29 cellular contexts compared by ENCODE assay signal in the genomic region with DNA sequence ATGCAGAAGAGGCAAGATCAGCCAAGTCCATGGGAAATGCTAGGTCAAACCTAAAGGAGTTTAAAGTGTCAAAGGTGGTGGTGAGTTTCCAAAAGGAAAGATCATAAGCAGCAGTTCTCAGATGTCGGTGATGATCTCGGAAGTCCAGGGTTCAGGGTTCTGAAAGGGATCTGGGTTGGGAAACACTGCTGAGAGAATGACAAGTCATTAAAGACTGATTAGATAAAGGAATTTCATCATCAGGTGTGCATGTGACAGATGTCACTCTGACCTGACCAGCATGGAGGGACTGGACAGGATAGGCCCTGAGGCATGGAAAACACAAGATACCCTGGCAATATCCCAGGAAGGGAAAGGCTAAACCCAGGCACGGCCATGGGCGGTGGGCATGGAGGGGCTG.
"Had no signal": no experiment of that assay in that cellular context is flagged by ENCODE, and none has a peak within 500 bp of the region (broad histone marks: within the 10 kb centered on the region; RNA-seq: fewer than 3 reads in every experiment).

No MANE protein-coding gene starts in this region.

- H3K9me3 ChIP-seq: esophagus muscularis mucosa, gastroesophageal sphincter, neutrophil, stomach, thyroid gland had no signal

- H3K4me3 ChIP-seq: esophagus muscularis mucosa, gastroesophageal sphincter, heart right ventricle, lung, stomach, thyroid gland had no signal

- ATAC-seq: foreskin keratinocyte; gastroesophageal sphincter; heart right ventricle; left colon; left ventricle myocardium superior; natural killer cell; sciatic nerve; stimulated activated effector memory CD8-positive, alpha-beta T cell treated with anti-CD3 and anti-CD28 coated beads, Interleukin-12 subunit alpha, Interleukin-12 subunit beta, amount 100 ng/mL, for 72 hours had no signal

- H3K4me3 Mint-ChIP-seq: dendritic cell treated with granulocyte-macrophage colony-stimulating factor and Interleukin-4, amounts not matched to agents 40 ng/mL and 50 ng/mL, for 4 days; immature natural killer cell; memory B cell; natural killer cell; neural crest cell; stimulated activated effector memory CD8-positive, alpha-beta T cell treated with anti-CD3 and anti-CD28 coated beads, Interleukin-12 subunit alpha, Interleukin-12 subunit beta, amount 100 ng/mL, for 72 hours; type B pancreatic cell had no signal

- DNase-seq: effector CD8-positive, alpha-beta T cell; foreskin keratinocyte; heart right ventricle; hypothalamus; immature natural killer cell; islet precursor cell; kidney glomerular epithelial cell; left colon; left ventricle myocardium superior; natural killer cell; stimulated activated CD4-positive, alpha-beta T cell treated with anti-CD3 and anti-CD28 coated beads, Interleukin-2, amount 100 ng/mL, for 24 hours; stimulated activated CD4-positive, alpha-beta T cell treated with anti-CD3 and anti-CD28 coated beads, Interleukin-4, amount 100 ng/mL, for 24 hours; stimulated activated naive CD4-positive, alpha-beta T cell treated with Interleukin-2 at 50 U/mL for 16 hours; stomach; thyroid gland had no signal

- H2AFZ ChIP-seq: parathyroid adenoma had no signal

- H3K9me3 Mint-ChIP-seq: immature natural killer cell had no signal

- H3K36me3 Mint-ChIP-seq: natural killer cell; stimulated activated effector memory CD8-positive, alpha-beta T cell treated with anti-CD3 and anti-CD28 coated beads, Interleukin-12 subunit alpha, Interleukin-12 subunit beta, amount 100 ng/mL, for 72 hours; type B pancreatic cell had no signal

- H3K27me3 ChIP-seq: esophagus muscularis mucosa, foreskin keratinocyte, gastroesophageal sphincter, neutrophil, stomach, thyroid gland had no signal

- H3K4me1 Mint-ChIP-seq: neural crest cell had no signal

- FAIRE-seq: endothelial cell of umbilical vein, urothelium cell line had no signal

- H3K36me3 ChIP-seq: esophagus muscularis mucosa, gastroesophageal sphincter, heart right ventricle, neutrophil, stomach, thyroid gland had no signal

- H3K4me1 ChIP-seq: esophagus muscularis mucosa, foreskin keratinocyte, gastroesophageal sphincter, heart right ventricle, parathyroid adenoma, stomach, thyroid gland had no signal

- H3K27me3 Mint-ChIP-seq: progenitor cell of endocrine pancreas, type B pancreatic cell had no signal

- H3K79me2 ChIP-seq: parathyroid adenoma had no signal

- H3K9ac ChIP-seq: parathyroid adenoma had no signal

- H3K27ac Mint-ChIP-seq: dendritic cell treated with granulocyte-macrophage colony-stimulating factor and Interleukin-4, amounts not matched to agents 40 ng/mL and 50 ng/mL, for 4 days; memory B cell; natural killer cell; progenitor cell of endocrine pancreas; stimulated activated effector memory CD8-positive, alpha-beta T cell treated with anti-CD3 and anti-CD28 coated beads, Interleukin-12 subunit alpha, Interleukin-12 subunit beta, amount 100 ng/mL, for 72 hours; type B pancreatic cell had no signal

- H3K27ac ChIP-seq: esophagus muscularis mucosa, foreskin keratinocyte, gastroesophageal sphincter, heart right ventricle, neutrophil, parathyroid adenoma, stomach, thyroid gland had no signal
